In genomic region chr3:62189376-62189698, GRCh38 we compare ENCODE assay signal across 14 cellular contexts.
"Had no signal": no experiment of that assay in that cellular context is flagged by ENCODE, and none has a peak within 500 bp of the region (broad histone marks: within the 10 kb centered on the region; RNA-seq: fewer than 3 reads in every experiment).

No MANE protein-coding gene starts in this region.

- FAIRE-seq: colon had no signal

- H3K4me1 Mint-ChIP-seq: activated naive CD4-positive, alpha-beta T cell treated with anti-CD3 and anti-CD28 coated beads, Interleukin-2, amount 10 ng/mL, durations not matched to agents 7 days and 5 days; nephron had no signal

- H3K9me3 Mint-ChIP-seq: activated CD4-positive, alpha-beta memory T cell treated with anti-CD3 and anti-CD28 coated beads for 36 hours; activated naive CD4-positive, alpha-beta T cell treated with anti-CD3 and anti-CD28 coated beads, Interleukin-2, amount 10 ng/mL, durations not matched to agents 7 days and 5 days; activated T-cell treated with anti-CD3 and anti-CD28 coated beads, Interleukin-2, amount 50 U/mL, for 72 hours; nephron; stimulated activated memory B cell treated with anti-CD40 and anti-IgM and Interleukin-4, amounts not matched to agents 10 μg/mL and 1 μg/mL and 100 μg/mL, for 72 hours had no signal

- H3K9me3 ChIP-seq: ascending aorta, esophagus muscularis mucosa, gastrocnemius medialis, sigmoid colon, transverse colon, uterus had no signal

- H3K27ac ChIP-seq: brain microvascular endothelial cell, esophagus muscularis mucosa, sigmoid colon, transverse colon, uterus had no signal

- H3K36me3 Mint-ChIP-seq: activated CD4-positive, alpha-beta memory T cell treated with anti-CD3 and anti-CD28 coated beads for 36 hours; activated naive CD4-positive, alpha-beta T cell treated with anti-CD3 and anti-CD28 coated beads, Interleukin-2, amount 10 ng/mL, durations not matched to agents 7 days and 5 days; stimulated activated memory B cell treated with anti-CD40 and anti-IgM and Interleukin-4, amounts not matched to agents 10 μg/mL and 1 μg/mL and 100 μg/mL, for 72 hours had no signal

- H3K36me3 ChIP-seq: brain microvascular endothelial cell, transverse colon, uterus had no signal

- H3K27me3 ChIP-seq: ascending aorta, brain microvascular endothelial cell, esophagus muscularis mucosa, gastrocnemius medialis, sigmoid colon, transverse colon, uterus had no signal

- H3K4me3 ChIP-seq: sigmoid colon, transverse colon, uterus had no signal

- H3K4me3 Mint-ChIP-seq: activated CD4-positive, alpha-beta memory T cell treated with anti-CD3 and anti-CD28 coated beads for 36 hours; activated naive CD4-positive, alpha-beta T cell treated with anti-CD3 and anti-CD28 coated beads, Interleukin-2, amount 10 ng/mL, durations not matched to agents 7 days and 5 days had no signal

- H3K4me1 ChIP-seq: transverse colon, uterus had no signal

- H3K27me3 Mint-ChIP-seq: activated naive CD4-positive, alpha-beta T cell treated with anti-CD3 and anti-CD28 coated beads, Interleukin-2, amount 10 ng/mL, durations not matched to agents 7 days and 5 days had no signal

- H3K27ac Mint-ChIP-seq: activated CD4-positive, alpha-beta memory T cell treated with anti-CD3 and anti-CD28 coated beads for 36 hours; activated naive CD4-positive, alpha-beta T cell treated with anti-CD3 and anti-CD28 coated beads, Interleukin-2, amount 10 ng/mL, durations not matched to agents 7 days and 5 days; activated T-cell treated with anti-CD3 and anti-CD28 coated beads, Interleukin-2, amount 50 U/mL, for 72 hours; nephron; stimulated activated memory B cell treated with anti-CD40 and anti-IgM and Interleukin-4, amounts not matched to agents 10 μg/mL and 1 μg/mL and 100 μg/mL, for 72 hours; T-helper 17 cell had no signal
